Comparison of ENCODE assay signal across 23 cellular contexts in genomic region chr7:23607130-23607529, GRCh38.
"Had no signal": no experiment of that assay in that cellular context is flagged by ENCODE, and none has a peak within 500 bp of the region (broad histone marks: within the 10 kb centered on the region; RNA-seq: fewer than 3 reads in every experiment).

No MANE protein-coding gene starts in this region.

- H3K9me3 Mint-ChIP-seq: dendritic cell treated with granulocyte-macrophage colony-stimulating factor and Interleukin-4, amounts not matched to agents 40 ng/mL and 50 ng/mL, for 4 days; memory B cell; naive B cell; natural killer cell treated with Interleukin-12 subunit alpha and Interleukin-12 subunit beta and Interleukin-15 and Interleukin-18, amount 100 ng/mL, for 72 hours; stimulated activated naive CD8-positive, alpha-beta T cell treated with anti-CD3 and anti-CD28 coated beads, Interleukin-15, amount 100 ng/mL, for 72 hours had no signal

- ATAC-seq: foreskin keratinocyte; gastroesophageal sphincter; heart left ventricle; left lobe of liver; mucosa of descending colon; natural killer cell treated with Interleukin-12 subunit alpha and Interleukin-12 subunit beta and Interleukin-15 and Interleukin-18, amount 100 ng/mL, for 72 hours; right lobe of liver; stimulated activated naive CD8-positive, alpha-beta T cell treated with anti-CD3 and anti-CD28 coated beads, Interleukin-15, amount 100 ng/mL, for 72 hours; upper lobe of right lung had no signal

- H3K4me3 Mint-ChIP-seq: dendritic cell treated with granulocyte-macrophage colony-stimulating factor and Interleukin-4, amounts not matched to agents 40 ng/mL and 50 ng/mL, for 4 days; memory B cell; mesothelial cell of epicardium; natural killer cell treated with Interleukin-12 subunit alpha and Interleukin-12 subunit beta and Interleukin-15 and Interleukin-18, amount 100 ng/mL, for 72 hours; neural progenitor cell; stimulated activated naive CD8-positive, alpha-beta T cell treated with anti-CD3 and anti-CD28 coated beads, Interleukin-15, amount 100 ng/mL, for 72 hours had no signal

- DNase-seq: effector CD8-positive, alpha-beta T cell; foreskin keratinocyte; heart left ventricle; kidney; mucosa of descending colon; naive B cell; right lobe of liver; small intestine; stimulated activated CD4-positive, alpha-beta T cell treated with anti-CD3 and anti-CD28 coated beads, Interleukin-15, amount 100 ng/mL, for 24 hours; stimulated activated CD4-positive, alpha-beta T cell treated with anti-CD3 and anti-CD28 coated beads, Interleukin-2, amount 100 ng/mL, for 48 hours; stimulated activated naive CD4-positive, alpha-beta T cell; stimulated activated naive CD8-positive, alpha-beta T cell treated with anti-CD3 and anti-CD28 coated beads, Interleukin-15, amount 100 ng/mL, for 72 hours; transverse colon; upper lobe of right lung; uterus had no signal

- H3K27ac Mint-ChIP-seq: dendritic cell treated with granulocyte-macrophage colony-stimulating factor and Interleukin-4, amounts not matched to agents 40 ng/mL and 50 ng/mL, for 4 days; memory B cell; mesothelial cell of epicardium; natural killer cell treated with Interleukin-12 subunit alpha and Interleukin-12 subunit beta and Interleukin-15 and Interleukin-18, amount 100 ng/mL, for 72 hours; stimulated activated naive CD8-positive, alpha-beta T cell treated with anti-CD3 and anti-CD28 coated beads, Interleukin-15, amount 100 ng/mL, for 72 hours had no signal

- H3K36me3 Mint-ChIP-seq: naive B cell; natural killer cell treated with Interleukin-12 subunit alpha and Interleukin-12 subunit beta and Interleukin-15 and Interleukin-18, amount 100 ng/mL, for 72 hours had no signal

- H3K27me3 Mint-ChIP-seq: dendritic cell treated with granulocyte-macrophage colony-stimulating factor and Interleukin-4, amounts not matched to agents 40 ng/mL and 50 ng/mL, for 4 days; memory B cell; naive B cell; natural killer cell treated with Interleukin-12 subunit alpha and Interleukin-12 subunit beta and Interleukin-15 and Interleukin-18, amount 100 ng/mL, for 72 hours; progenitor cell of endocrine pancreas; stimulated activated naive CD8-positive, alpha-beta T cell treated with anti-CD3 and anti-CD28 coated beads, Interleukin-15, amount 100 ng/mL, for 72 hours had no signal
